In the genomic region with DNA sequence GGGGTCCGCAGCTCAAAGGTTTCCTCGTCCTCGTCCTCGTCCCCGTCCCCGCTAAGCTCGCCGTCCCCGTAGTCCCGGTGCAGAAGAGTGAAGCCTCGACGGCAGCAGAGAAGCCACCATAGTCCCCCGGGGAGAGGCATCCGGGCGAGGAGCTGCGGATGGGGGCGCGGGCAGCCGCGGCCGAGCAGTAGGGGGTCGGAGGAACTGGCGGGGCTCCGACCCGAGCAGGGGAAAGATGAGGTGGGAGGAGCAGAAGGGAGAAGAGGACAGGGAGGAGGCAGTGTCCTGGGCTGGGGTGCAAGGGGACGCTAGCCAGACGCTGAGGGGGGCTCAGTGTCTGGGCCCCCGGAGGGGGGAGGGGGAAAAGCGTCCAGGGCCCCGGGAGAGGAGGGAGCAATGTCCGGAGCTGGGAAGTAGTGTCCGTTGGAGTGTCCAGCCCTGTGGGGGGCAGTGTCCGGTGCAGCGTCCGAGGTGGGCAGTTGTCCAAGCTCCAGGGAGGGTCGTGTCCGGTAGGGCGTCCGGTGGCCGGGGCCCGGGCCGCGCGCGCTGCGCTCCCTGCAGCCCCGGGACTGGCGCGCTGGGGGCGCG, we compare ENCODE assay signal across 8 cellular contexts. TPM values are rescaled to one million over a fixed set of nuclear protein-coding genes. Genes with fewer than 3 reads are reported as not detected.
DNase-seq lines count a peak whose midpoint lies in the region; TF ChIP-seq lines count a peak whose summit lies in the region.

A gene with protein sequence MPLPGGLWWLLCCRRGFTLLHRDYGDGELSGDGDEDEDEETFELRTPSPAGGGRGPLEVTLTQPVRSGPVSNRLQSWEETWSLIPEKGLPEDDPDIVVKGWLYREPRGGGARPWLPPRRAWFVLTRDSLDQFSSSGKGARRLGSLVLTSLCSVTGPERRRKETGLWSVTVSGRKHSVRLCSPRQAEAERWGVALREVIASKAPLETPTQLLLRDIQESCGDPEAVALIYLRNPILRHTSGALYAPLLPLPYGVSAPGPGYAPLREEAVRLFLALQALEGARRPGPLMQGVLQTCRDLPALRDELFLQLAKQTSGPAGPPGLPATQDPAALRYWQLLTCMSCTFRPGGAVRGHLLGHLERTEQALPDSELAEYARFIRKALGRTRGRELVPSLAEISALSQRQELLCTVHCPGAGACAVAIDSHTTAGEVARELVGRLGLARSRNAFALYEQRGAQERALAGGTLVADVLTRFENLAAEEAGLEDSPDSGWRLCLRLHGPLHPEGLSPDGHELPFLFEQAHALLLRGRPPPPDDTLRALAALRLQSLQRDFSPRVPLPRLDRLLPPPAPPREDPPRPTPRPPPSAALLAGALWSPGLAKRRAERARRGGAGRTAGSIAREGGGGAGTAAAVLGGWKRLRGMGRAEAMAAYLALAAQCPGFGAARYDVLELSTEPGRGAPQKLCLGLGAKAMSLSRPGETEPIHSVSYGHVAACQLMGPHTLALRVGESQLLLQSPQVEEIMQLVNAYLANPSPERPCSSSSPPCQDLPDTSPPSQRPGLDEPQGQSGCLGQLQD (minus strand): TSS at position 571 of the 588 bp plus-strand sequence. CDS start 431 bp downstream, at position 140.

- H3K27me3 Mint-ChIP-seq in CD4-positive, alpha-beta memory T cell, result peaks cover 20 to 25% of the 10 kb centered on the region in 2 donors
- H3K27me3 Mint-ChIP-seq in osteocyte (ENCODE audit: unreplicated experiment), result no peaks in the 10 kb centered on the region

- H3K9ac ChIP-seq in HUES48 (ENCODE audit: low read depth, low read length), result peak within 1 kb of the TSS; percentile 55; the same call in 1 of the 2 replicates

- H3K27ac ChIP-seq in CD4-positive, alpha-beta memory T cell (ENCODE audit: low read depth, low read length), result peak within 1 kb of the TSS; percentile 42
- H3K27ac ChIP-seq in HUES48 (ENCODE audit: low read depth, low read length), result peak within 1 kb of the TSS; percentile 96

- H3K36me3 Mint-ChIP-seq in CD4-positive, alpha-beta memory T cell, result peaks cover 0 to 9% of the 10 kb centered on the region in 2 donors
- H3K36me3 Mint-ChIP-seq in osteocyte (ENCODE audit: unreplicated experiment), result peaks cover 4% of the 10 kb centered on the region

- H3K4me1 ChIP-seq in CD4-positive, alpha-beta memory T cell (ENCODE audit: insufficient read depth, low read length), result peaks cover 72% of the 10 kb centered on the region
- peaks cover 52% of the 10 kb centered on the region for H3K4me1 ChIP-seq in HUES48 (ENCODE audit: control insufficient read depth, insufficient read depth, low read length)

- H3K36me3 ChIP-seq in CD4-positive, alpha-beta memory T cell (ENCODE audit: insufficient read depth, low read length), result no peaks in the 10 kb centered on the region
- H3K36me3 ChIP-seq in HUES48 (ENCODE audit: control insufficient read depth, insufficient read depth, low read length), result peaks cover 3% of the 10 kb centered on the region; the same call in 1 of the 2 replicates

- H3K4me3 Mint-ChIP-seq in CD4-positive, alpha-beta memory T cell, result peak within 1 kb of the TSS; percentile 86 to 97 (median 90)
- peak within 1 kb of the TSS; percentile 86 for H3K4me3 Mint-ChIP-seq in osteocyte (ENCODE audit: unreplicated experiment)

- peak in 1 of 5 donors; percentile 44 for DNase-seq in CD4-positive, alpha-beta memory T cell
- peak; percentile 52 for DNase-seq in UCSD-AML1 (lab: John Stamatoyannopoulos, UW; ENCODE audit: unreplicated experiment)
- peak; percentile 24 for DNase-seq in fibroblast of the conjunctiva (ENCODE audit: low read depth)
- no peak for DNase-seq in osteocyte (ENCODE audit: extremely low spot score, unreplicated experiment)
- DNase-seq in GM10248 (ENCODE audit: extremely low spot score), result no peak
- no peak for DNase-seq in DMS53 treated with DMSO at 0.1 percent for 48 hours (lab: John Stamatoyannopoulos, UW; ENCODE audit: unreplicated experiment)
- no peak for DNase-seq in kidney tubule cell (ENCODE audit: low spot score)

- no peaks in the 10 kb centered on the region for H3K9me3 ChIP-seq in CD4-positive, alpha-beta memory T cell (ENCODE audit: control insufficient read depth in 1 of 2, low read length in 2 of 2)
- no peaks in the 10 kb centered on the region for H3K9me3 ChIP-seq in HUES48 (ENCODE audit: control insufficient read depth, insufficient read depth, low read length)

- H3K27me3 ChIP-seq in CD4-positive, alpha-beta memory T cell (ENCODE audit: insufficient read depth, low read length), result peaks cover 34% of the 10 kb centered on the region
- H3K27me3 ChIP-seq in HUES48 (ENCODE audit: control insufficient read depth, insufficient read depth, low read length), result peaks cover 57% of the 10 kb centered on the region

- intact Hi-C loops in CD4-positive, alpha-beta memory T cell (cut with micrococcal nuclease), result loop anchor here (1.0 to 5.0 kb wide), 3 partner anchors 144 to 288 kb away; a partner anchor contains a TSS

- peak within 1 kb of the TSS; percentile 79 to 94 (median 89) for H3K27ac Mint-ChIP-seq in CD4-positive, alpha-beta memory T cell
- peak within 1 kb of the TSS; percentile 95 for H3K27ac Mint-ChIP-seq in osteocyte (ENCODE audit: unreplicated experiment)

- H3K4me3 ChIP-seq in CD4-positive, alpha-beta memory T cell (ENCODE audit: low read length in 2 of 2), result peak within 1 kb of the TSS; percentile 63 to 75
- H3K4me3 ChIP-seq in HUES48 (ENCODE audit: low read depth, low read length), result peak within 1 kb of the TSS; percentile 94

- H3K9me3 Mint-ChIP-seq in CD4-positive, alpha-beta memory T cell, result peaks cover 0 to 2% (median 0%) of the 10 kb centered on the region in 8 donors
- no peaks in the 10 kb centered on the region for H3K9me3 Mint-ChIP-seq in osteocyte (ENCODE audit: unreplicated experiment)

- POLR2A ChIA-PET in CD4-positive, alpha-beta memory T cell (lab: Charles Lee; ENCODE audit: partially characterized antibody), result interaction anchor here (0.6 to 6.3 kb wide), 8 partner anchors 17 to 495 kb away, joined by 3 to 55 read pairs (median 4); a partner anchor contains a TSS
- POLR2A ChIA-PET in GM10248 (lab: Yijun Ruan, JAX), result interaction anchor here (1.0 to 1.2 kb wide), 2 partner anchors 13 to 67 kb away, joined by 3 to 4 read pairs; a partner anchor contains a TSS

- peak; percentile 32 for TF ChIP-seq CTCF in osteocyte (IDR thresholded peaks at IDR 0.05)
- TF ChIP-seq CTCF in GM10248 (IDR thresholded peaks at IDR 0.05; ENCODE audit: control extremely low read depth, extremely low read depth, low read depth, missing control alignments), result no peak

- CTCF ChIA-PET in CD4-positive, alpha-beta memory T cell (lab: Charles Lee; ENCODE audit: partially characterized antibody), result interaction anchor here (1.1 to 3.6 kb wide), 2 partner anchors 68 to 98 kb away, joined by 6 to 17 read pairs; a partner anchor contains a TSS
- CTCF ChIA-PET in GM10248 (lab: Yijun Ruan, JAX), result interaction anchor here (0.9 to 6.5 kb wide), 8 partner anchors 8 to 99 kb away, joined by 3 to 97 read pairs (median 4); a partner anchor contains a TSS

- H3K4me1 Mint-ChIP-seq in CD4-positive, alpha-beta memory T cell, result peaks cover 29 to 66% (median 42%) of the 10 kb centered on the region in 4 donors
- H3K4me1 Mint-ChIP-seq in osteocyte (ENCODE audit: unreplicated experiment), result peaks cover 42% of the 10 kb centered on the region

RNA-seq across cellular contexts. Expression of the gene that starts here (rescaled TPM):
- total RNA-seq in CD4-positive, alpha-beta memory T cell, result under 1 TPM; 0.15 to 0.22 TPM
- polyA plus RNA-seq in CD4-positive, alpha-beta memory T cell, result under 1 TPM; 0.16 to 0.32 TPM
- 26.7 and 28.9 TPM in 2 replicates for total RNA-seq in osteocyte

Comparison
In these comparisons a context has a peak if more than half of its experiments do, and no peak if none do; other contexts are left out.
1. RNA of the gene that starts here (total RNA-seq): 26.7 to 28.9 TPM in osteocyte; 0.15 to 0.22 TPM in CD4-positive, alpha-beta memory T cell; every median in the first group is over 10 times any median in the second.
2. DNase-seq: peak in UCSD-AML1 (single experiment) and fibroblast of the conjunctiva (single experiment); none in osteocyte (single experiment), GM10248 (single experiment), DMS53 treated with DMSO at 0.1 percent for 48 hours (single experiment) and kidney tubule cell (single experiment).